9 cellular contexts compared by ENCODE assay signal in genomic region chr16:29607428-29607823, GRCh38. TPM values are rescaled to one million over a fixed set of nuclear protein-coding genes. Genes with fewer than 3 reads are reported as not detected.
DNase-seq lines count a peak whose midpoint lies in the region; ATAC-seq and TF ChIP-seq lines count a peak whose summit lies in the region.
"Not testable (repeated sequence)": the region's sequence is repeated elsewhere in the genome, so short reads cannot be mapped to it uniquely, and the experiment has no call there.
"Had no signal": no experiment of that assay in that cellular context is flagged by ENCODE, and none has a peak within 500 bp of the region (broad histone marks: within the 10 kb centered on the region; RNA-seq: fewer than 3 reads in every experiment).

No MANE protein-coding gene starts in this region.

- POLR2A ChIA-PET in activated B cell treated with CpG ODN at 0.5 μM for 24 hours (lab: Charles Lee), result interaction anchor here (0.7 kb wide), 1 partner anchor 37 kb away, joined by 5 read pairs; no protein-coding TSS in a partner anchor

- ATAC-seq in activated B cell treated with CpG ODN at 0.5 μM for 24 hours (ENCODE audit: low read depth); activated T-helper 17 cell treated with anti-CD3 and anti-CD28 coated beads, Interleukin-2, amount 50 U/mL, for 72 hours (replicated peaks): not testable (repeated sequence)

- H3K9me3 ChIP-seq in sigmoid colon, result not testable (repeated sequence)

- not testable (repeated sequence) for H3K27me3 ChIP-seq in sigmoid colon

- not testable (repeated sequence) for TF ChIP-seq POLR2A in sigmoid colon (IDR thresholded peaks at IDR 0.05)

- H3K4me3 ChIP-seq in fibroblast of pulmonary artery (replicated peaks; ENCODE audit: low read depth, low read length); sigmoid colon: not testable (repeated sequence)

- peaks cover 0 to 63% (median 47%) of the 10 kb centered on the region in 4 donors for H3K4me1 ChIP-seq in sigmoid colon

- H3K4me1 Mint-ChIP-seq in activated B cell treated with CpG ODN at 0.5 μM for 24 hours, result peaks cover 45% of the 10 kb centered on the region
- H3K4me1 Mint-ChIP-seq in activated T-helper 17 cell treated with anti-CD3 and anti-CD28 coated beads, Interleukin-2, amount 50 U/mL, for 72 hours, result not testable (repeated sequence)

- peak overlapping the region; percentile 65 to 81 (median 76) for H3K27ac ChIP-seq in sigmoid colon

- not testable (repeated sequence) for H3K36me3 Mint-ChIP-seq in activated B cell treated with CpG ODN at 0.5 μM for 24 hours (ENCODE audit: low read depth)
- H3K36me3 Mint-ChIP-seq in activated T-helper 17 cell treated with anti-CD3 and anti-CD28 coated beads, Interleukin-2, amount 50 U/mL, for 72 hours (ENCODE audit: low read depth), result peaks cover 56% of the 10 kb centered on the region

- not testable (repeated sequence) for H3K4me3 Mint-ChIP-seq in activated B cell treated with CpG ODN at 0.5 μM for 24 hours
- H3K4me3 Mint-ChIP-seq in activated T-helper 17 cell treated with anti-CD3 and anti-CD28 coated beads, Interleukin-2, amount 50 U/mL, for 72 hours, result peak overlapping the region; percentile 44

- DNase-seq in DMS 273 treated with DMSO at 0.1 percent for 48 hours (lab: John Stamatoyannopoulos, UW), result peak; percentile 45
- DNase-seq in NCI-H1694 treated with DMSO at 0.1 percent for 48 hours (lab: John Stamatoyannopoulos, UW), result peak; percentile 15
- DNase-seq in activated B cell treated with CpG ODN at 0.5 μM for 24 hours, sigmoid colon: not testable (repeated sequence)
- peak; percentile 52 for DNase-seq in fibroblast of pulmonary artery (ENCODE audit: low read depth)
- peak; percentile 45 for DNase-seq in left kidney (ENCODE audit: low read depth, low spot score)

- H3K27ac Mint-ChIP-seq in activated B cell treated with CpG ODN at 0.5 μM for 24 hours, result peak overlapping the region; percentile 68
- H3K27ac Mint-ChIP-seq in activated T-helper 17 cell treated with anti-CD3 and anti-CD28 coated beads, Interleukin-2, amount 50 U/mL, for 72 hours, result peak overlapping the region; percentile 77

- H3K36me3 ChIP-seq in sigmoid colon, result not testable (repeated sequence)

- CTCF ChIA-PET in activated B cell treated with CpG ODN at 0.5 μM for 24 hours (lab: Charles Lee), result not testable (repeated sequence)

- not testable (repeated sequence) for H3K27me3 Mint-ChIP-seq in activated B cell treated with CpG ODN at 0.5 μM for 24 hours; activated T-helper 17 cell treated with anti-CD3 and anti-CD28 coated beads, Interleukin-2, amount 50 U/mL, for 72 hours

- intact Hi-C loops in activated B cell treated with CpG ODN at 0.5 μM for 24 hours (cut with micrococcal nuclease); sigmoid colon (cut with DNase I): not testable (repeated sequence)

- not testable (repeated sequence) for TF ChIP-seq CTCF in activated B cell treated with CpG ODN at 0.5 μM for 24 hours (IDR thresholded peaks at IDR 0.05); fibroblast of pulmonary artery (IDR thresholded peaks at IDR 0.05; ENCODE audit: low read length, missing control alignments); sigmoid colon (IDR thresholded peaks at IDR 0.05)

- TF ChIP-seq EP300 in sigmoid colon (IDR thresholded peaks at IDR 0.05), result peak; percentile 61 to 84 (median 71)

- 64 to 72% methylated on average over 11 of the region's 11 CpGs for WGBS in sigmoid colon, 2 donors

- H3K9me3 Mint-ChIP-seq in activated B cell treated with CpG ODN at 0.5 μM for 24 hours; activated T-helper 17 cell treated with anti-CD3 and anti-CD28 coated beads, Interleukin-2, amount 50 U/mL, for 72 hours: not testable (repeated sequence)

RNA-seq across cellular contexts. Expression of gene SPN, which starts 55.6 kb away (rescaled TPM):
- total RNA-seq in activated B cell treated with CpG ODN at 0.5 μM for 24 hours, result 2.4 and 2.7 TPM in 2 replicates
- 100 to 1,000 TPM; 137 to 173 TPM for total RNA-seq in activated T-helper 17 cell treated with anti-CD3 and anti-CD28 coated beads, Interleukin-2, amount 50 U/mL, for 72 hours
- total RNA-seq in sigmoid colon, result 1 to 10 TPM in 2 of 4 donors, under 1 TPM in 2; 0.28 to 1.6 (median 0.94) TPM
- 10 to 100 TPM in 1 of 3 donors, 1 to 10 TPM in 1, under 1 TPM in 1; 0.60 to 13.3 (median 6.7) TPM for polyA plus RNA-seq in sigmoid colon
- total RNA-seq: lung microvascular endothelial cell, MCF 10A had no signal

Comparison
In these comparisons a context has a peak if more than half of its experiments do, and no peak if none do; other contexts are left out.
1. RNA of gene SPN, which starts 55.6 kb away (total RNA-seq): 137 to 173 TPM in activated T-helper 17 cell treated with anti-CD3 and anti-CD28 coated beads, Interleukin-2, amount 50 U/mL, for 72 hours; 2.4 to 2.7 TPM in activated B cell treated with CpG ODN at 0.5 μM for 24 hours and 0.28 to 1.6 TPM in sigmoid colon; every median in the first group is over 10 times any median in the second.